8 cellular contexts compared by ENCODE assay signal in genomic region chr4:107719211-107719926, GRCh38. TPM values are rescaled to one million over a fixed set of nuclear protein-coding genes. Genes with fewer than 3 reads are reported as not detected.
DNase-seq lines count a peak whose midpoint lies in the region; ATAC-seq and TF ChIP-seq lines count a peak whose summit lies in the region.

No MANE protein-coding gene starts in this region.

- H3K4me2 ChIP-seq in neural cell (ENCODE audit: low read length), result peak overlapping the region; percentile 97

- H3K27me3 Mint-ChIP-seq in activated CD4-positive, alpha-beta T cell treated with anti-CD3 and anti-CD28 coated beads, Interleukin-2, amount 10 ng/mL, durations not matched to agents 7 days and 5 days, result no peaks in the 10 kb centered on the region

- H3K9me3 ChIP-seq in neural cell (ENCODE audit: low read length), result no peaks in the 10 kb centered on the region

- H3K4me3 ChIP-seq in fibroblast of mammary gland (ENCODE audit: control insufficient read depth, low read depth, low read length), result peak overlapping the region; percentile 86
- H3K4me3 ChIP-seq in neural cell (ENCODE audit: low read length), result peak overlapping the region; percentile 72

- POLR2A ChIA-PET in activated CD4-positive, alpha-beta T cell treated with anti-CD3 and anti-CD28 coated beads, Interleukin-2, amount 10 ng/mL, durations not matched to agents 7 days and 5 days (lab: Charles Lee), result no interaction called here

- peaks cover 46% of the 10 kb centered on the region for H3K79me2 ChIP-seq in neural cell (replicated peaks; ENCODE audit: insufficient read depth, low read length)

- peak overlapping the region; percentile 71 for H2AFZ ChIP-seq in neural cell (ENCODE audit: low read depth, low read length)

- DNase-seq in DMS79 treated with DMSO at 0.1 percent for 48 hours (lab: John Stamatoyannopoulos, UW), result peak; percentile 13
- DNase-seq in DMS79 (lab: John Stamatoyannopoulos, UW), result no peak
- peak; percentile 54 to 56 for DNase-seq in Kasumi-1 (lab: John Stamatoyannopoulos, UW)
- no peak for DNase-seq in activated CD4-positive, alpha-beta T cell treated with anti-CD3 and anti-CD28 coated beads, Interleukin-2, amount 10 ng/mL, durations not matched to agents 7 days and 5 days
- DNase-seq in fibroblast of mammary gland (ENCODE audit: low read depth), result peak; percentile 33
- DNase-seq in GM19238 (ENCODE audit: insufficient read length, low spot score), result no peak

- CTCF ChIA-PET in activated CD4-positive, alpha-beta T cell treated with anti-CD3 and anti-CD28 coated beads, Interleukin-2, amount 10 ng/mL, durations not matched to agents 7 days and 5 days (lab: Charles Lee), result interaction anchor here (0.9 to 1.7 kb wide), 3 partner anchors 13 to 19 kb away, joined by 3 to 7 read pairs (median 5); no protein-coding TSS in a partner anchor

- H3K27ac Mint-ChIP-seq in activated CD4-positive, alpha-beta T cell treated with anti-CD3 and anti-CD28 coated beads, Interleukin-2, amount 10 ng/mL, durations not matched to agents 7 days and 5 days, result peak overlapping the region; percentile 95

- TF ChIP-seq EP300 in neural cell (conservative IDR thresholded peaks at IDR 0.05; ENCODE audit: poor library complexity, severe bottlenecking), result no peak

- peak; percentile 48 for TF ChIP-seq RAD21 in neural cell (conservative IDR thresholded peaks at IDR 0.05)

- peak overlapping the region; percentile 87 for H3K9ac ChIP-seq in neural cell (ENCODE audit: low read length)

- peaks cover 2% of the 10 kb centered on the region for H3K36me3 Mint-ChIP-seq in activated CD4-positive, alpha-beta T cell treated with anti-CD3 and anti-CD28 coated beads, Interleukin-2, amount 10 ng/mL, durations not matched to agents 7 days and 5 days (ENCODE audit: low read depth)

- TF ChIP-seq CTCF in fibroblast of mammary gland (conservative IDR thresholded peaks at IDR 0.05; ENCODE audit: control insufficient read depth, insufficient read depth, low read depth, low read length) (no peak), neural cell (IDR thresholded peaks at IDR 0.05; ENCODE audit: poor library complexity, severe bottlenecking) (no peak)

- H3K9me2 ChIP-seq in neural cell (ENCODE audit: insufficient read depth, low read length), result no peaks in the 10 kb centered on the region

- H3K27me3 ChIP-seq in neural cell (ENCODE audit: insufficient read depth, low read depth, low read length), result no peaks in the 10 kb centered on the region

- H4K20me1 ChIP-seq in neural cell (ENCODE audit: insufficient read depth), result no peaks in the 10 kb centered on the region

- peaks cover 28% of the 10 kb centered on the region for H3K4me1 Mint-ChIP-seq in activated CD4-positive, alpha-beta T cell treated with anti-CD3 and anti-CD28 coated beads, Interleukin-2, amount 10 ng/mL, durations not matched to agents 7 days and 5 days

- H3K27ac ChIP-seq in neural cell (ENCODE audit: low read length), result peak overlapping the region; percentile 93

- peak; percentile 10 for ATAC-seq in GM21786 (IDR thresholded peaks at IDR 0.05; ENCODE audit: unreplicated experiment)

- peaks cover 8% of the 10 kb centered on the region for H3F3A ChIP-seq in neural cell (ENCODE audit: insufficient read depth, low read length, poor library complexity, severe bottlenecking)

- no peaks in the 10 kb centered on the region for H3K36me3 ChIP-seq in neural cell (ENCODE audit: insufficient read depth, low read length)

- H3K9me3 Mint-ChIP-seq in activated CD4-positive, alpha-beta T cell treated with anti-CD3 and anti-CD28 coated beads, Interleukin-2, amount 10 ng/mL, durations not matched to agents 7 days and 5 days, result no peaks in the 10 kb centered on the region

- H3K4me3 Mint-ChIP-seq in activated CD4-positive, alpha-beta T cell treated with anti-CD3 and anti-CD28 coated beads, Interleukin-2, amount 10 ng/mL, durations not matched to agents 7 days and 5 days, result peak overlapping the region; percentile 84

TF ChIP-seq in neural cell, 6 proteins besides CTCF, POLR2A, EP300 and RAD21:
- no peak for TF ChIP-seq SMC3 (conservative IDR thresholded peaks at IDR 0.05; ENCODE audit: poor library complexity)
- TF ChIP-seq EZH2 (IDR thresholded peaks at IDR 0.05; ENCODE audit: borderline replicate concordance, insufficient read depth, low read length, poor library complexity, severe bottlenecking), result no peak
- no peak for TF ChIP-seq TAF1 (IDR thresholded peaks at IDR 0.05; ENCODE audit: low read depth)
- no peak for TF ChIP-seq MXI1 (conservative IDR thresholded peaks at IDR 0.05; ENCODE audit: poor library complexity, severe bottlenecking)
- TF ChIP-seq REST (IDR thresholded peaks at IDR 0.05; ENCODE audit: borderline replicate concordance), result no peak
- TF ChIP-seq POLR2AphosphoS5 (IDR thresholded peaks at IDR 0.05), result no peak
TF ChIP-seq in neural cell: peak in this region for 0.

RNA-seq across cellular contexts. Expression of gene PAPSS1, which starts 0.7 kb away (rescaled TPM):
- total RNA-seq in activated CD4-positive, alpha-beta T cell treated with anti-CD3 and anti-CD28 coated beads, Interleukin-2, amount 10 ng/mL, durations not matched to agents 7 days and 5 days, result 10 to 100 TPM; 17.5 to 19.6 TPM
- 204 and 216 TPM in 2 replicates for polyA plus RNA-seq in neural cell
- polyA minus RNA-seq in neural cell, result 192 and 196 TPM in 2 replicates

Comparison
In these comparisons a context has a peak if more than half of its experiments do, and no peak if none do; other contexts are left out.
1. DNase-seq: peak in DMS79 treated with DMSO at 0.1 percent for 48 hours (single experiment), Kasumi-1 (2 of 2) and fibroblast of mammary gland (single experiment); none in DMS79 (single experiment), activated CD4-positive, alpha-beta T cell treated with anti-CD3 and anti-CD28 coated beads, Interleukin-2, amount 10 ng/mL, durations not matched to agents 7 days and 5 days (single experiment) and GM19238 (single experiment).